In genomic region chr3:37680393-37680792, GRCh38 we compare ENCODE assay signal across 1 cellular context.
TF ChIP-seq lines count a peak whose summit lies in the region.

No MANE protein-coding gene starts in this region.

TF ChIP-seq in WTC11, 78 proteins besides CTCF, POLR2A, EP300 and RAD21 (continued from another document):
- TF ChIP-seq, protein P1, sequence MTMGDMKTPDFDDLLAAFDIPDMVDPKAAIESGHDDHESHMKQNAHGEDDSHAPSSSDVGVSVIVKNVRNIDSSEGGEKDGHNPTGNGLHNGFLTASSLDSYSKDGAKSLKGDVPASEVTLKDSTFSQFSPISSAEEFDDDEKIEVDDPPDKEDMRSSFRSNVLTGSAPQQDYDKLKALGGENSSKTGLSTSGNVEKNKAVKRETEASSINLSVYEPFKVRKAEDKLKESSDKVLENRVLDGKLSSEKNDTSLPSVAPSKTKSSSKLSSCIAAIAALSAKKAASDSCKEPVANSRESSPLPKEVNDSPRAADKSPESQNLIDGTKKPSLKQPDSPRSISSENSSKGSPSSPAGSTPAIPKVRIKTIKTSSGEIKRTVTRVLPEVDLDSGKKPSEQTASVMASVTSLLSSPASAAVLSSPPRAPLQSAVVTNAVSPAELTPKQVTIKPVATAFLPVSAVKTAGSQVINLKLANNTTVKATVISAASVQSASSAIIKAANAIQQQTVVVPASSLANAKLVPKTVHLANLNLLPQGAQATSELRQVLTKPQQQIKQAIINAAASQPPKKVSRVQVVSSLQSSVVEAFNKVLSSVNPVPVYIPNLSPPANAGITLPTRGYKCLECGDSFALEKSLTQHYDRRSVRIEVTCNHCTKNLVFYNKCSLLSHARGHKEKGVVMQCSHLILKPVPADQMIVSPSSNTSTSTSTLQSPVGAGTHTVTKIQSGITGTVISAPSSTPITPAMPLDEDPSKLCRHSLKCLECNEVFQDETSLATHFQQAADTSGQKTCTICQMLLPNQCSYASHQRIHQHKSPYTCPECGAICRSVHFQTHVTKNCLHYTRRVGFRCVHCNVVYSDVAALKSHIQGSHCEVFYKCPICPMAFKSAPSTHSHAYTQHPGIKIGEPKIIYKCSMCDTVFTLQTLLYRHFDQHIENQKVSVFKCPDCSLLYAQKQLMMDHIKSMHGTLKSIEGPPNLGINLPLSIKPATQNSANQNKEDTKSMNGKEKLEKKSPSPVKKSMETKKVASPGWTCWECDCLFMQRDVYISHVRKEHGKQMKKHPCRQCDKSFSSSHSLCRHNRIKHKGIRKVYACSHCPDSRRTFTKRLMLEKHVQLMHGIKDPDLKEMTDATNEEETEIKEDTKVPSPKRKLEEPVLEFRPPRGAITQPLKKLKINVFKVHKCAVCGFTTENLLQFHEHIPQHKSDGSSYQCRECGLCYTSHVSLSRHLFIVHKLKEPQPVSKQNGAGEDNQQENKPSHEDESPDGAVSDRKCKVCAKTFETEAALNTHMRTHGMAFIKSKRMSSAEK (CRISPR knock-in tag; IDR thresholded peaks at IDR 0.05; ENCODE audit: borderline replicate concordance) = no peak
- TF ChIP-seq TP53 (CRISPR knock-in tag; IDR thresholded peaks at IDR 0.05) (no peak), ZNF281 (CRISPR knock-in tag; IDR thresholded peaks at IDR 0.05) (no peak)
